Comparison of ENCODE assay signal across 16 cellular contexts in genomic region chr11:41532413-41532812, GRCh38.
DNase-seq lines count a peak whose midpoint lies in the region; ATAC-seq, FAIRE-seq and TF ChIP-seq lines count a peak whose summit lies in the region.
"Had no signal": no experiment of that assay in that cellular context is flagged by ENCODE, and none has a peak within 500 bp of the region (broad histone marks: within the 10 kb centered on the region; RNA-seq: fewer than 3 reads in every experiment).

No MANE protein-coding gene starts in this region.

- FAIRE-seq in GM12891 (lab: Jason Lieb, UNC) = peak; percentile 13
- FAIRE-seq in HTR-8/SVneo (lab: Jason Lieb, UNC) = peak; percentile 98
- FAIRE-seq in H1 (lab: Jason Lieb, UNC) = no peak

- DNase-seq in GM12891 (ENCODE audit: insufficient read length, low spot score) (no peak), HTR-8/SVneo (ENCODE audit: insufficient read length, low spot score) (no peak), H1 (ENCODE audit: low read depth in 1 of 2, low spot score in 2 of 2) (no peak), upper lobe of right lung (no peak), left cardiac atrium (no peak), mucosa of descending colon (no peak)
- DNase-seq: 8988T; CD4-positive, alpha-beta memory T cell; DMS153; DMS79; GDM1; GOT3; HCEC 1CT had no signal

- CTCF ChIA-PET in H1 (lab: Charles Lee; ENCODE audit: partially characterized antibody) = interaction anchor here (1.9 kb wide), 1 partner anchor 12 kb away, joined by 4 read pairs; no protein-coding TSS in a partner anchor

- H3K23ac ChIP-seq in H1 (ENCODE audit: insufficient read length) = no peak overlapping the region

- H2BK15ac ChIP-seq in H1 (ENCODE audit: low read length) = peak overlapping the region; percentile 99

- H2BK120ac ChIP-seq in H1 (replicated peaks; ENCODE audit: low read depth, low read length) = no peak overlapping the region

- H3K27me3 ChIP-seq in H1 (replicated peaks in 1 of 4; ENCODE audit: control insufficient read depth in 3 of 4, extremely low read depth in 1 of 4, insufficient read depth in 3 of 4, low read length in 3 of 4) (no peaks in the 10 kb centered on the region; a peak in 1 of 7 replicates), upper lobe of right lung (no peaks in the 10 kb centered on the region)
- H3K27me3 ChIP-seq: BLaER1 had no signal

- H3K14ac ChIP-seq in H1 (ENCODE audit: insufficient read length) = no peak overlapping the region

- peak overlapping the region; percentile 95 for H4K91ac ChIP-seq in H1 (replicated peaks; ENCODE audit: insufficient read length, low read length)

- peak overlapping the region; percentile 40; the same call in 1 of the 2 replicates for H2BK20ac ChIP-seq in H1 (ENCODE audit: low read length)

- H2AK5ac ChIP-seq in H1 (ENCODE audit: low read depth, low read length) = peak overlapping the region; percentile 98

- H3K4ac ChIP-seq in H1 (replicated peaks; ENCODE audit: insufficient read length, low read depth, low read length) = no peak overlapping the region

- H3K9me3 ChIP-seq in H1 (ENCODE audit: insufficient read depth in 2 of 2, low read depth in 1 of 2, low read length in 1 of 2) (no peaks in the 10 kb centered on the region), upper lobe of right lung (no peaks in the 10 kb centered on the region), mucosa of descending colon (no peaks in the 10 kb centered on the region)
- H3K9me3 ChIP-seq: BLaER1 had no signal

- H3K79me2 ChIP-seq in H1 (ENCODE audit: control insufficient read depth in 1 of 2, insufficient read depth in 2 of 2, low read length in 2 of 2) = no peaks in the 10 kb centered on the region

- TF ChIP-seq EP300 in H1 (IDR thresholded peaks at IDR 0.05; ENCODE audit: borderline replicate concordance in 1 of 2, low read depth in 2 of 2, low read length in 2 of 2) = no peak

- peak overlapping the region; percentile 89; the same call in 1 of the 2 replicates for H2BK12ac ChIP-seq in H1 (ENCODE audit: low read depth, low read length)

- peak overlapping the region; percentile 93 for H3K56ac ChIP-seq in H1 (replicated peaks; ENCODE audit: insufficient read length, low read depth, low read length)

- peaks cover 5% of the 10 kb centered on the region; the same call in 1 of the 2 replicates for H3K23me2 ChIP-seq in H1 (ENCODE audit: low read depth, low read length)

- H3K27ac ChIP-seq in H1 (ENCODE audit: low read depth, low read length) (no peak overlapping the region), upper lobe of right lung (no peak overlapping the region)
- H3K27ac ChIP-seq: BLaER1, HL-60 had no signal

- TF ChIP-seq RAD21 in H1 (IDR thresholded peaks at IDR 0.05 in 1 of 2, conservative IDR thresholded peaks at IDR 0.05 in 1 of 2; ENCODE audit: low read depth in 2 of 2, low read length in 2 of 2) = no peak

- ATAC-seq in upper lobe of right lung (peak; percentile 22), HG03457 (IDR thresholded peaks at IDR 0.05; ENCODE audit: unreplicated experiment) (no peak), left cardiac atrium (no peak), mucosa of descending colon (no peak)

- H3K4me2 ChIP-seq in H1 (ENCODE audit: insufficient read depth in 1 of 2, low read depth in 2 of 2, low read length in 2 of 2) = no peak overlapping the region
- H3K4me2 ChIP-seq: BLaER1 had no signal

- no peak overlapping the region for H3K18ac ChIP-seq in H1 (ENCODE audit: extremely low read depth, low read length)

- no peak for TF ChIP-seq CTCF in H1 (IDR thresholded peaks at IDR 0.05; ENCODE audit: control extremely low read depth in 1 of 3, insufficient read depth in 1 of 3, low read depth in 1 of 3, low read length in 3 of 3)
- no peak for TF ChIP-seq CTCF in upper lobe of right lung (IDR thresholded peaks at IDR 0.05)
- no peak for TF ChIP-seq CTCF in mucosa of descending colon (IDR thresholded peaks at IDR 0.05)

- peaks cover 0 to 7% (median 0%) of the 10 kb centered on the region in 4 experiments; a peak in 2 of 7 replicates for H3K4me1 ChIP-seq in H1 (replicated peaks in 1 of 4; ENCODE audit: control insufficient read depth in 3 of 4, insufficient read depth in 4 of 4, low read length in 3 of 4)
- no peaks in the 10 kb centered on the region for H3K4me1 ChIP-seq in upper lobe of right lung
- no peaks in the 10 kb centered on the region for H3K4me1 ChIP-seq in mucosa of descending colon (ENCODE audit: low read depth)
- H3K4me1 ChIP-seq: BLaER1 had no signal

- no peak overlapping the region for H3K9ac ChIP-seq in H1 (replicated peaks in 1 of 4; ENCODE audit: extremely low read depth in 1 of 4, low read depth in 3 of 4, low read length in 3 of 4)
- H3K9ac ChIP-seq: BLaER1 had no signal

- POLR2A ChIA-PET in H1 (lab: Charles Lee; ENCODE audit: partially characterized antibody) = no interaction called here

- H2BK5ac ChIP-seq in H1 (ENCODE audit: low read depth, low read length) = peak overlapping the region; percentile 85

- no peak overlapping the region for H3K4me3 ChIP-seq in H1 (ENCODE audit: extremely low read depth in 1 of 4, insufficient read depth in 2 of 4, low read depth in 3 of 4, low read length in 4 of 4)
- H3K4me3 ChIP-seq in upper lobe of right lung = no peak overlapping the region
- H3K4me3 ChIP-seq in mucosa of descending colon = no peak overlapping the region
- H3K4me3 ChIP-seq: BLaER1 had no signal

- H3K36me3 ChIP-seq in H1 (ENCODE audit: control insufficient read depth in 2 of 4, insufficient read depth in 4 of 4, low read length in 3 of 4) = no peaks in the 10 kb centered on the region
- no peaks in the 10 kb centered on the region for H3K36me3 ChIP-seq in upper lobe of right lung
- H3K36me3 ChIP-seq in mucosa of descending colon (ENCODE audit: low read depth) = no peaks in the 10 kb centered on the region
- H3K36me3 ChIP-seq: BLaER1 had no signal

- H3K79me1 ChIP-seq in H1 (ENCODE audit: low read depth, low read length) = no peaks in the 10 kb centered on the region

- H2AFZ ChIP-seq in H1 (ENCODE audit: low read length) = no peak overlapping the region

- WGBS in H1 (ENCODE audit: extremely low coverage in 1 of 2, insufficient coverage in 1 of 2, insufficient read length in 1 of 2, insufficient replicate concordance in 2 of 2, low coverage in 1 of 2, low lambda C conversion rate in 2 of 2, missing lambda C conversion rate in 1 of 2), 2 experiments = 92% methylated on average over 7 of the region's 7 CpGs; no CpG with 5 or more reads in 1 of the 2 experiments

- intact Hi-C loops in upper lobe of right lung (cut with DNase I) (no loop called here), left cardiac atrium (cut with DNase I) (no loop called here), mucosa of descending colon (cut with DNase I, micrococcal nuclease) (no loop called here)

- H4K5ac ChIP-seq in H1 (ENCODE audit: insufficient read length, low read depth, low read length) = no peak overlapping the region

- no peak overlapping the region for H4K8ac ChIP-seq in H1 (ENCODE audit: extremely low read depth, insufficient read depth, low read length)

- H4K20me1 ChIP-seq in H1 (replicated peaks in 1 of 2; ENCODE audit: control insufficient read depth in 1 of 2, insufficient read depth in 2 of 2, low read length in 2 of 2) = peaks cover 0 to 2% of the 10 kb centered on the region in 2 experiments
- H4K20me1 ChIP-seq: BLaER1 had no signal

- TF ChIP-seq POLR2A in GM12891 (IDR thresholded peaks at IDR 0.05; ENCODE audit: low read depth, low read length) (no peak), H1 (IDR thresholded peaks at IDR 0.05; ENCODE audit: control extremely low read depth in 1 of 2, low read depth in 2 of 2, low read length in 2 of 2) (no peak)

TF ChIP-seq in GM12891, 5 proteins besides CTCF, POLR2A, EP300 and RAD21:
- TF ChIP-seq TAF1 (IDR thresholded peaks at IDR 0.05; ENCODE audit: low read depth, low read length) = no peak
- no peak for TF ChIP-seq SPI1 (IDR thresholded peaks at IDR 0.05; ENCODE audit: low read depth, low read length)
- TF ChIP-seq PAX5 (IDR thresholded peaks at IDR 0.05; ENCODE audit: insufficient read depth, low read length, severe bottlenecking) = no peak
- TF ChIP-seq POLR2AphosphoS5 (IDR thresholded peaks at IDR 0.05; ENCODE audit: low read depth, low read length) = no peak
- no peak for TF ChIP-seq POU2F2 (IDR thresholded peaks at IDR 0.05; ENCODE audit: low read depth, low read length)

TF ChIP-seq in H1, 55 proteins besides CTCF, POLR2A, EP300 and RAD21:
- TF ChIP-seq TAF7 (optimal IDR thresholded peaks at IDR 0.05; ENCODE audit: borderline replicate concordance, low read depth, low read length) = no peak
